Comparison of ENCODE assay signal across 8 cellular contexts in genomic region chr13:99606322-99607089, GRCh38. TPM values are rescaled to one million over a fixed set of nuclear protein-coding genes. Genes with fewer than 3 reads are reported as not detected.
DNase-seq lines count a peak whose midpoint lies in the region; ATAC-seq and TF ChIP-seq lines count a peak whose summit lies in the region.

CLYBL (plus strand) TSS chr13:99606690.

- in situ Hi-C loops in HAP-1 (cut with MboI; ENCODE audit: low sequenced_read_pairs): no loop called here

- peaks cover 7% of the 10 kb centered on the region for H3K36me3 Mint-ChIP-seq in activated naive CD8-positive, alpha-beta T cell treated with anti-CD3 and anti-CD28 coated beads for 36 hours

- peak within 1 kb of the TSS; percentile 83 for H3K4me3 Mint-ChIP-seq in activated naive CD8-positive, alpha-beta T cell treated with anti-CD3 and anti-CD28 coated beads for 36 hours

- H3K9me3 ChIP-seq in HAP-1: no peaks in the 10 kb centered on the region
- no peaks in the 10 kb centered on the region for H3K9me3 ChIP-seq in MG63
- no peaks in the 10 kb centered on the region for H3K9me3 ChIP-seq in parathyroid adenoma (ENCODE audit: control insufficient read depth, low read length)
- no peaks in the 10 kb centered on the region for H3K9me3 ChIP-seq in tibial nerve

- TF ChIP-seq POLR2A in tibial nerve (IDR thresholded peaks at IDR 0.05): peak; percentile 26 to 78

- peak within 1 kb of the TSS; percentile 86 for H3K27ac Mint-ChIP-seq in activated naive CD8-positive, alpha-beta T cell treated with anti-CD3 and anti-CD28 coated beads for 36 hours

- H3K9me3 Mint-ChIP-seq in activated naive CD8-positive, alpha-beta T cell treated with anti-CD3 and anti-CD28 coated beads for 36 hours: no peaks in the 10 kb centered on the region

- 0 to 2% methylated on average over 20 to 24 of the region's 74 CpGs for WGBS in tibial nerve, 2 donors

- peak within 1 kb of the TSS; percentile 79 for H3K4me2 ChIP-seq in parathyroid adenoma (ENCODE audit: low read length)

- intact Hi-C loops in Right ventricle myocardium inferior (cut with DNase I): loop anchor here (5.0 kb wide), 1 partner anchor 109 kb away; no protein-coding TSS in a partner anchor

- peak within 1 kb of the TSS; percentile 68 for H3K4me3 ChIP-seq in HAP-1
- H3K4me3 ChIP-seq in MG63: peak within 1 kb of the TSS; percentile 82
- peak within 1 kb of the TSS; percentile 87 for H3K4me3 ChIP-seq in parathyroid adenoma (ENCODE audit: low read depth, low read length)
- H3K4me3 ChIP-seq in tibial nerve: peak within 1 kb of the TSS; percentile 65 to 90 (median 72)

- no peak within 1 kb of the TSS for H3K9ac ChIP-seq in parathyroid adenoma

- H2AFZ ChIP-seq in parathyroid adenoma: peak within 1 kb of the TSS; percentile 95

- TF ChIP-seq CTCF in parathyroid adenoma (IDR thresholded peaks at IDR 0.05): no peak
- TF ChIP-seq CTCF in tibial nerve (IDR thresholded peaks at IDR 0.05): no peak

- TF ChIP-seq EP300 in tibial nerve (IDR thresholded peaks at IDR 0.05): peak in 1 of 2 donors; percentile 36

- ATAC-seq in Right ventricle myocardium inferior: peak; percentile 97

- H3K36me3 ChIP-seq in HAP-1 (replicated peaks) (no peaks in the 10 kb centered on the region), MG63 (no peaks in the 10 kb centered on the region), parathyroid adenoma (ENCODE audit: control insufficient read depth, insufficient read depth, low read length) (no peaks in the 10 kb centered on the region), tibial nerve (no peaks in the 10 kb centered on the region)

- H3K27me3 ChIP-seq in HAP-1 (ENCODE audit: low read depth) (no peaks in the 10 kb centered on the region), MG63 (no peaks in the 10 kb centered on the region), parathyroid adenoma (ENCODE audit: control insufficient read depth, insufficient read depth, low read length) (no peaks in the 10 kb centered on the region), tibial nerve (no peaks in the 10 kb centered on the region)

- H3K4me1 Mint-ChIP-seq in activated naive CD8-positive, alpha-beta T cell treated with anti-CD3 and anti-CD28 coated beads for 36 hours: peaks cover 34% of the 10 kb centered on the region

- no peaks in the 10 kb centered on the region for H3K27me3 Mint-ChIP-seq in activated naive CD8-positive, alpha-beta T cell treated with anti-CD3 and anti-CD28 coated beads for 36 hours

- DNase-seq in GM04504 (ENCODE audit: low read depth): peak; percentile 49
- DNase-seq in HAP-1 (ENCODE audit: low spot score in 2 of 2): peak; percentile 76 to 93
- DNase-seq in MG63: peak; percentile 83
- peak; percentile 51 for DNase-seq in SKM-1 (lab: John Stamatoyannopoulos, UW; ENCODE audit: unreplicated experiment)
- DNase-seq in activated naive CD8-positive, alpha-beta T cell treated with anti-CD3 and anti-CD28 coated beads for 36 hours: peak; percentile 88
- peak; percentile 96 for DNase-seq in Right ventricle myocardium inferior (ENCODE audit: missing footprints)
- DNase-seq in tibial nerve (ENCODE audit: low spot score in 2 of 2): peak; percentile 79 to 86

- H3K79me2 ChIP-seq in parathyroid adenoma: no peaks in the 10 kb centered on the region

- H3K27ac ChIP-seq in parathyroid adenoma (peak within 1 kb of the TSS; percentile 74), tibial nerve (peak within 1 kb of the TSS; percentile 60 to 89 (median 86))

- H3K4me1 ChIP-seq in HAP-1 (peaks cover 23% of the 10 kb centered on the region), parathyroid adenoma (no peaks in the 10 kb centered on the region), tibial nerve (peaks cover 0 to 8% (median 4%) of the 10 kb centered on the region in 4 donors)

RNA-seq across cellular contexts. Expression of gene CLYBL, which starts in this region (rescaled TPM):
- total RNA-seq in MG63 (2014; rRNA removed; shearing (Covaris generic); ENCODE audit: low replicate concordance): 0.05 and 3.1 TPM in 2 replicates
- 1 to 10 TPM; 4.4 to 4.9 TPM for total RNA-seq in activated naive CD8-positive, alpha-beta T cell treated with anti-CD3 and anti-CD28 coated beads for 36 hours
- 24.6 TPM for total RNA-seq in Right ventricle myocardium inferior
- 10 to 100 TPM in 1 of 4 donors, 1 to 10 TPM in 3; 1.6 to 28.0 (median 3.5) TPM for total RNA-seq in tibial nerve

Comparison
In these comparisons a context has a peak if more than half of its experiments do, and no peak if none do; other contexts are left out.
1. Peak in every context shown above with its lines: DNase-seq, ATAC-seq, H3K4me3 ChIP-seq and H3K27ac ChIP-seq.